ENCODE assay signal across 8 cellular contexts in the genomic region with DNA sequence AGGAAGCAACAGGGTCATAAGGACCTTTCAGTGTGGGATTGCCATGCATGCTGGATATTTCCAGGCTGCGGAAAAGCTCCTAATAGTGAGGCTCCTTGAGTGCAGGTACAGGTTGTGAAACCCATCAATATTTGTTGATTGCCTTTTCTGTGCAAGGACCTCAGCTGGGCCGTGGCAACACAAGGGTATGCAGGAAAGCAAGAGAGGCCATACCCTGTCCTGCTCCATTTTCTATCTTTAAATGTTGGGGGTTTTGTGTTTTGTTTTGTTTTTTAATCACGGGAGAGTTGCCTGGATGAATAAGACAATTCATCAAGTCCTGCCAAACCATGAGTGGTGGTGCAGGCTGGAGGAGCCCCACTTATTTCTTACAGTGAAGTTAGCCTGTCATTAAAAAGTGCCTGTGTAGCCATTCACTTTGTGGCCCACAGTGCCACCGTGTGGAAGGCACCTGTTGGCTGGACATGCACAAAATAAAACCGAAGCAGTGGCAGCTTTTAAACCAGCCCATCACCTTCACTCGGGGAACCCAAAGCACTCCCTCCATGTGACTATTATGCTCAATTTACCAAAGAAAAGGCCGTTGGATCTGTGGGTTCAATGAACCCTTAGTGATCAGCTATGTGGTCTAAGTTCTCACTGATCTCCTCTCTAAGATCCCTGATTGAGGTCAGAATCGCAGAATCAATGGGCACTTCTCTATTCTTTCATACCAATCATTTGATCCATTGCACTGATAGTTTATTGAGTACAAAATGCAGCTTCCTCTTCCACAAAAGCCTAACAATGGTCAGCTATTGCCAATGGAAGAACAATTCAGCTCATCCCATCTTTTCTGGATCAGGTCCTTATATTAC. TPM values are rescaled to one million over a fixed set of nuclear protein-coding genes. Genes with fewer than 3 reads are reported as not detected.
DNase-seq lines count a peak whose midpoint lies in the region; ATAC-seq, FAIRE-seq and TF ChIP-seq lines count a peak whose summit lies in the region.

No MANE protein-coding gene starts in this region.

- H3K4me1 Mint-ChIP-seq in astrocyte (ENCODE audit: low read depth, unreplicated experiment) = peaks cover 1% of the 10 kb centered on the region

- POLR2A ChIA-PET in A549 (lab: Yijun Ruan, JAX) = no interaction called here

- no peaks in the 10 kb centered on the region for H4K20me1 ChIP-seq in astrocyte (ENCODE audit: insufficient read depth, low read length)

- no peak for TF ChIP-seq POLR2A in A549 (IDR thresholded peaks at IDR 0.05; ENCODE audit: low read length)

- no peak for TF ChIP-seq EP300 in A549 (IDR thresholded peaks at IDR 0.05)

- WGBS in A549 (ENCODE audit: missing lambda C conversion rate) = 36% methylated on average over 8 of the region's 8 CpGs

- TF ChIP-seq CTCF in A549 (IDR thresholded peaks at IDR 0.05) (peak; percentile 56), HFF-Myc (IDR thresholded peaks at IDR 0.05; ENCODE audit: low read depth, low read length, missing control alignments) (peak; percentile 79), astrocyte (IDR thresholded peaks at IDR 0.05; ENCODE audit: insufficient read depth, low read depth, low read length) (peak; percentile 75), kidney (IDR thresholded peaks at IDR 0.05; ENCODE audit: borderline replicate concordance, extremely low read depth, insufficient read depth) (peak; percentile 64)

- H3K9me3 ChIP-seq in A549 = no peaks in the 10 kb centered on the region
- no peaks in the 10 kb centered on the region for H3K9me3 ChIP-seq in astrocyte (ENCODE audit: insufficient read depth, low read depth, low read length)
- H3K9me3 ChIP-seq in kidney (ENCODE audit: control insufficient read depth in 1 of 2, low read length in 2 of 2) = no peaks in the 10 kb centered on the region

- DNase-seq in A549 (ENCODE audit: low read depth in 1 of 2, low spot score in 1 of 2) = peak; percentile 7 to 45
- peak; percentile 46 for DNase-seq in GM03348 (ENCODE audit: low spot score)
- no peak for DNase-seq in HFF-Myc (ENCODE audit: extremely low read depth, low read depth)
- peak; percentile 68 for DNase-seq in NAMALWA (ENCODE audit: low spot score)
- DNase-seq in astrocyte (ENCODE audit: low read depth) = no peak
- DNase-seq in kidney = no peak
- no peak for DNase-seq in RCC 7860 (ENCODE audit: low spot score)
- DNase-seq in stimulated activated naive CD4-positive, alpha-beta T cell (lab: John Stamatoyannopoulos, UW) = no peak

- CTCF ChIA-PET in A549 (lab: Yijun Ruan, JAX) = interaction anchor here (0.6 to 2.3 kb wide), 14 partner anchors 9 to 974 kb away, joined by 3 to 19 read pairs (median 4); no protein-coding TSS in a partner anchor

- H3K9ac ChIP-seq in astrocyte (ENCODE audit: low read length) (no peak overlapping the region), kidney (ENCODE audit: low read length in 2 of 2) (no peak overlapping the region)

- FAIRE-seq in A549 (lab: Jason Lieb, UNC) = no peak
- no peak for FAIRE-seq in astrocyte (lab: Jason Lieb, UNC)
- FAIRE-seq in kidney (lab: Jason Lieb, UNC) = no peak
- no peak for FAIRE-seq in RCC 7860 (lab: Jason Lieb, UNC)

- peak; percentile 94 to 95 for ATAC-seq in A549

- H3K4me2 ChIP-seq in A549 (no peak overlapping the region), astrocyte (ENCODE audit: low read length) (no peak overlapping the region)

- H3K79me2 ChIP-seq in astrocyte (ENCODE audit: insufficient read depth, low read length) = no peaks in the 10 kb centered on the region

- H3K4me3 ChIP-seq in A549 (no peak overlapping the region), HFF-Myc (replicated peaks; ENCODE audit: low read depth, low read length) (no peak overlapping the region), astrocyte (ENCODE audit: insufficient read depth, low read depth, low read length) (no peak overlapping the region), kidney (ENCODE audit: low read length in 2 of 2) (no peak overlapping the region)

- H3K4me1 ChIP-seq in A549 (no peaks in the 10 kb centered on the region), astrocyte (ENCODE audit: insufficient read depth, low read length) (peaks cover 12% of the 10 kb centered on the region), kidney (ENCODE audit: control insufficient read depth in 1 of 2, insufficient read depth in 1 of 2, low read depth in 1 of 2, low read length in 2 of 2) (no peaks in the 10 kb centered on the region)

- H3K36me3 Mint-ChIP-seq in astrocyte (ENCODE audit: low read depth, unreplicated experiment) = peaks cover 11% of the 10 kb centered on the region

- no peaks in the 10 kb centered on the region for H3K27me3 ChIP-seq in astrocyte (ENCODE audit: insufficient read depth, low read length)

- H3K27ac ChIP-seq in A549 (no peak overlapping the region), astrocyte (ENCODE audit: low read depth, low read length) (no peak overlapping the region), kidney (ENCODE audit: low read depth in 2 of 2, low read length in 2 of 2) (no peak overlapping the region)

- no peak overlapping the region for H3K27ac Mint-ChIP-seq in astrocyte (ENCODE audit: unreplicated experiment)

- H3K9me3 Mint-ChIP-seq in astrocyte (ENCODE audit: unreplicated experiment) = no peaks in the 10 kb centered on the region

- intact Hi-C loops in kidney (cut with DNase I) = no loop called here

- H2AFZ ChIP-seq in astrocyte (ENCODE audit: low read depth, low read length) = no peak overlapping the region

- H3K4me3 Mint-ChIP-seq in astrocyte (ENCODE audit: unreplicated experiment) = no peak overlapping the region

- H3K36me3 ChIP-seq in astrocyte (ENCODE audit: insufficient read depth, low read length) (no peaks in the 10 kb centered on the region), kidney (ENCODE audit: control insufficient read depth in 1 of 2, insufficient read depth in 2 of 2, low read length in 2 of 2) (no peaks in the 10 kb centered on the region)

- TF ChIP-seq RAD21 in A549 (conservative IDR thresholded peaks at IDR 0.05 in 1 of 2, IDR thresholded peaks at IDR 0.05 in 1 of 2) = peak; percentile 49 to 65

- H3K27me3 Mint-ChIP-seq in astrocyte (ENCODE audit: low read depth, unreplicated experiment) = no peaks in the 10 kb centered on the region

TF ChIP-seq in A549, 52 proteins besides CTCF, POLR2A, EP300 and RAD21:
- TF ChIP-seq JUNB (IDR thresholded peaks at IDR 0.05) (no peak), CEBPB (IDR thresholded peaks at IDR 0.05) (no peak), HOXB13 (CRISPR knock-in tag; IDR thresholded peaks at IDR 0.05; ENCODE audit: low read depth) (no peak), SMC3 (IDR thresholded peaks at IDR 0.05) (peak; percentile 34; the same call in 1 of the 3 replicates)
TF ChIP-seq in A549: peak in this region for 1.

RNA-seq across cellular contexts. Expression of gene CLDN18, which starts 42.2 kb away (rescaled TPM):
- not detected in 2 replicates for polyA plus RNA-seq in A549 (2011; rRNA removed)
- not detected in 2 replicates for polyA plus RNA-seq in A549 (2012; cell fraction: cytosol; rRNA removed)
- polyA plus RNA-seq in A549 (2012; cell fraction: nucleus; rRNA removed) = not detected in 2 replicates
- polyA plus RNA-seq in A549 (2017; fragmentation: RNase III; extraction: RNeasy Plus Mini Kit Qiagen cat#74134 plus additional on column Dnase treatment) = not detected in 3 replicates
- not detected in 2 replicates for polyA minus RNA-seq in A549 (2011; rRNA and poly(A)+ RNA removed)
- total RNA-seq in astrocyte = not detected in 2 replicates
- total RNA-seq in kidney = not detected
- polyA plus RNA-seq in kidney (ENCODE audit: insufficient read depth, low read depth, low replicate concordance) = not detected

Comparison
In these comparisons a context has a peak if more than half of its experiments do, and no peak if none do; other contexts are left out.
1. DNase-seq: peak in A549 (2 of 2), GM03348 (single experiment) and NAMALWA (single experiment); none in HFF-Myc (single experiment), astrocyte (single experiment), kidney (single experiment), RCC 7860 (single experiment) and stimulated activated naive CD4-positive, alpha-beta T cell (0 of 6).
2. Peak in every context shown above with its lines, with median percentiles within 50 percentile points of each other: CTCF ChIP-seq.